ENCODE assay signal across 9 cellular contexts in genomic region chr1:234926252-234926573, GRCh38.
DNase-seq lines count a peak whose midpoint lies in the region; ATAC-seq and TF ChIP-seq lines count a peak whose summit lies in the region.
"Had no signal": no experiment of that assay in that cellular context is flagged by ENCODE, and none has a peak within 500 bp of the region (broad histone marks: within the 10 kb centered on the region; RNA-seq: fewer than 3 reads in every experiment).

No MANE protein-coding gene starts in this region.

- TF ChIP-seq RAD21 in IMR-90 (IDR thresholded peaks at IDR 0.05; ENCODE audit: low read length), result no peak

- CTCF ChIA-PET in IMR-90 (lab: Yijun Ruan, JAX), result interaction anchor here (0.6 to 0.7 kb wide), 2 partner anchors 150 to 393 kb away, joined by 3 to 4 read pairs; no protein-coding TSS in a partner anchor
- CTCF ChIA-PET in MCF 10A (lab: Yijun Ruan, JAX), result interaction anchor here (0.6 to 1.5 kb wide), 12 partner anchors 13 to 427 kb away, joined by 3 to 6 read pairs (median 4); no protein-coding TSS in a partner anchor

- H3K27me3 Mint-ChIP-seq in MCF 10A (ENCODE audit: insufficient read depth, unreplicated experiment), result no peaks in the 10 kb centered on the region
- no peaks in the 10 kb centered on the region for H3K27me3 Mint-ChIP-seq in natural killer cell treated with Interleukin-12 subunit alpha and Interleukin-12 subunit beta and Interleukin-15 and Interleukin-18, amount 100 ng/mL, for 72 hours

- H4K5ac ChIP-seq in IMR-90 (ENCODE audit: low read depth, low read length), result peak overlapping the region; percentile 34; the same call in 1 of the 2 replicates

- no peak overlapping the region for H2AFZ ChIP-seq in IMR-90 (replicated peaks; ENCODE audit: low read length, poor library complexity)
- H2AFZ ChIP-seq: parathyroid adenoma had no signal

- peak overlapping the region; percentile 26 for H3K4me3 Mint-ChIP-seq in MCF 10A (ENCODE audit: unreplicated experiment)
- peak overlapping the region; percentile 87 for H3K4me3 Mint-ChIP-seq in natural killer cell treated with Interleukin-12 subunit alpha and Interleukin-12 subunit beta and Interleukin-15 and Interleukin-18, amount 100 ng/mL, for 72 hours

- peak overlapping the region; percentile 57 for H3K14ac ChIP-seq in IMR-90 (replicated peaks; ENCODE audit: low read depth, low read length)

- TF ChIP-seq POLR2A in IMR-90 (IDR thresholded peaks at IDR 0.05; ENCODE audit: low read depth, low read length), result no peak

- H3K27ac Mint-ChIP-seq in MCF 10A (ENCODE audit: low read depth, unreplicated experiment), result peak overlapping the region; percentile 83
- H3K27ac Mint-ChIP-seq in natural killer cell treated with Interleukin-12 subunit alpha and Interleukin-12 subunit beta and Interleukin-15 and Interleukin-18, amount 100 ng/mL, for 72 hours, result peak overlapping the region; percentile 98 to 99

- H3K23ac ChIP-seq in IMR-90 (ENCODE audit: low read depth, low read length), result 0 out of 2 replicates have a peak overlapping the region, but pooled peaks have one; percentile 21

- H3K36me3 Mint-ChIP-seq in MCF 10A (ENCODE audit: insufficient read depth, unreplicated experiment), result no peaks in the 10 kb centered on the region
- H3K36me3 Mint-ChIP-seq in natural killer cell treated with Interleukin-12 subunit alpha and Interleukin-12 subunit beta and Interleukin-15 and Interleukin-18, amount 100 ng/mL, for 72 hours, result no peaks in the 10 kb centered on the region

- intact Hi-C loops in IMR-90 (cut with micrococcal nuclease), result loop anchor here (1.0 to 5.0 kb wide), 2 partner anchors 36 to 314 kb away; partner anchors contain the start of gene IRF2BP2
- intact Hi-C loops in MCF 10A (cut with micrococcal nuclease), result loop anchor here (1.0 to 5.0 kb wide), 4 partner anchors 37 to 427 kb away; no protein-coding TSS in a partner anchor

- WGBS in IMR-90 (ENCODE audit: extremely low coverage in 2 of 2, insufficient read length in 1 of 2), 2 experiments, result 40% methylated on average over 3 of the region's 4 CpGs; no CpG with 5 or more reads in 1 of the 2 experiments

- H3K9me3 Mint-ChIP-seq in MCF 10A (ENCODE audit: unreplicated experiment), result no peaks in the 10 kb centered on the region
- peaks cover 7% of the 10 kb centered on the region for H3K9me3 Mint-ChIP-seq in natural killer cell treated with Interleukin-12 subunit alpha and Interleukin-12 subunit beta and Interleukin-15 and Interleukin-18, amount 100 ng/mL, for 72 hours

- H3K79me1 ChIP-seq in IMR-90 (ENCODE audit: low read depth in 1 of 2, low read length in 2 of 2), result no peaks in the 10 kb centered on the region

- peak overlapping the region; percentile 57 for H4K91ac ChIP-seq in IMR-90 (ENCODE audit: insufficient read depth, low read depth, low read length)

- H2BK20ac ChIP-seq in IMR-90 (ENCODE audit: low read depth, low read length), result peak overlapping the region; percentile 65

- peak overlapping the region; percentile 74 for H3K4ac ChIP-seq in IMR-90 (ENCODE audit: low read depth, low read length)

- no peak for TF ChIP-seq CTCF in IMR-90 (conservative IDR thresholded peaks at IDR 0.05; ENCODE audit: low read depth, low read length)
- TF ChIP-seq CTCF in MCF 10A (IDR thresholded peaks at IDR 0.05; ENCODE audit: unreplicated experiment), result no peak

- DNase-seq in IMR-90, result no peak
- no peak for DNase-seq in MCF 10A (ENCODE audit: unreplicated experiment)
- no peak for DNase-seq in natural killer cell treated with Interleukin-12 subunit alpha and Interleukin-12 subunit beta and Interleukin-15 and Interleukin-18, amount 100 ng/mL, for 72 hours (ENCODE audit: low spot score)
- no peak for DNase-seq in NOMO-1 (lab: John Stamatoyannopoulos, UW; ENCODE audit: unreplicated experiment in 2 of 2)
- DNase-seq in stimulated activated CD4-positive, alpha-beta T cell treated with anti-CD3 and anti-CD28 coated beads, Interleukin-2, amount 100 ng/mL, for 24 hours, result no peak

- peak overlapping the region in 2 of 10 experiments; percentile 4 to 6; a peak in 1 of 20 replicates for H3K4me3 ChIP-seq in BLaER1 treated with 17β-estradiol and CSF1 and Interleukin-3, amounts not matched to agents 10 nM and 100 nM
- no peak overlapping the region for H3K4me3 ChIP-seq in IMR-90 (ENCODE audit: insufficient read depth, low read depth, low read length)

- no peak overlapping the region for H2AK9ac ChIP-seq in IMR-90 (replicated peaks; ENCODE audit: low read depth, low read length, poor library complexity)

- H3K9me3 ChIP-seq in BLaER1 treated with 17β-estradiol and CSF1 and Interleukin-3, amounts not matched to agents 10 nM and 100 nM (replicated peaks in 1 of 11), result peaks cover 0 to 16% (median 4%) of the 10 kb centered on the region in 11 experiments; a peak in 6 of 22 replicates
- no peaks in the 10 kb centered on the region for H3K9me3 ChIP-seq in IMR-90 (ENCODE audit: control insufficient read depth, insufficient read depth, low read length)

- in situ Hi-C loops in IMR-90 (cut with MboI; ENCODE audit: low sequenced_read_pairs), result no loop called here

- BruUV-seq in IMR-90 (replicated peaks; lab: Mats Ljungman, UMichigan) (no TSS peak), MCF 10A (replicated peaks; lab: Mats Ljungman, UMichigan) (no TSS peak)

- peak overlapping the region; percentile 12; the same call in 1 of the 3 replicates for H2BK15ac ChIP-seq in IMR-90 (ENCODE audit: low read depth, low read length)

- peak overlapping the region in 10 of 11 experiments; percentile 24 to 70 (median 58); a peak in 14 of 22 replicates for H3K9ac ChIP-seq in BLaER1 treated with 17β-estradiol and CSF1 and Interleukin-3, amounts not matched to agents 10 nM and 100 nM
- H3K9ac ChIP-seq in IMR-90 (ENCODE audit: low read depth, low read length), result peak overlapping the region; percentile 26
- H3K9ac ChIP-seq: parathyroid adenoma had no signal

- no peaks in the 10 kb centered on the region for H4K20me1 ChIP-seq in BLaER1 treated with 17β-estradiol and CSF1 and Interleukin-3, amounts not matched to agents 10 nM and 100 nM
- no peaks in the 10 kb centered on the region for H4K20me1 ChIP-seq in IMR-90 (ENCODE audit: insufficient read depth, low read length)

- peak overlapping the region; percentile 27 for H3K18ac ChIP-seq in IMR-90 (ENCODE audit: low read depth, low read length)

- H3K36me3 ChIP-seq in BLaER1 treated with 17β-estradiol and CSF1 and Interleukin-3, amounts not matched to agents 10 nM and 100 nM, result no peaks in the 10 kb centered on the region
- no peaks in the 10 kb centered on the region for H3K36me3 ChIP-seq in IMR-90 (ENCODE audit: control insufficient read depth, insufficient read depth, low read length)

- peaks cover 15% of the 10 kb centered on the region for H3K9me1 ChIP-seq in IMR-90 (ENCODE audit: insufficient read depth, low read length)

- peak overlapping the region; percentile 47 to 75 (median 67); a peak in 20 of 22 replicates for H3K27ac ChIP-seq in BLaER1 treated with 17β-estradiol and CSF1 and Interleukin-3, amounts not matched to agents 10 nM and 100 nM
- peak overlapping the region; percentile 56 for H3K27ac ChIP-seq in IMR-90 (ENCODE audit: insufficient read depth, low read length)
- H3K27ac ChIP-seq: parathyroid adenoma had no signal

- peaks cover 52 to 77% (median 61%) of the 10 kb centered on the region in 10 experiments for H3K4me1 ChIP-seq in BLaER1 treated with 17β-estradiol and CSF1 and Interleukin-3, amounts not matched to agents 10 nM and 100 nM
- H3K4me1 ChIP-seq in IMR-90 (ENCODE audit: control insufficient read depth, insufficient read depth, low read length), result peaks cover 13% of the 10 kb centered on the region
- H3K4me1 ChIP-seq: parathyroid adenoma had no signal

- peaks cover 20% of the 10 kb centered on the region for H3K4me1 Mint-ChIP-seq in MCF 10A (ENCODE audit: insufficient read depth, unreplicated experiment)
- peaks cover 54 to 55% of the 10 kb centered on the region in 2 donors for H3K4me1 Mint-ChIP-seq in natural killer cell treated with Interleukin-12 subunit alpha and Interleukin-12 subunit beta and Interleukin-15 and Interleukin-18, amount 100 ng/mL, for 72 hours (ENCODE audit: low read depth in 2 of 2)

- H4K8ac ChIP-seq in IMR-90 (ENCODE audit: low read depth in 2 of 2, low read length in 2 of 2), result peak overlapping the region; percentile 2 to 52; a peak in 2 of 4 replicates

- POLR2A ChIA-PET in IMR-90 (lab: Charles Lee; ENCODE audit: unreplicated experiment), result interaction anchor here (0.7 to 1.6 kb wide), 2 partner anchors 202 to 208 kb away, joined by 5 to 6 read pairs; no protein-coding TSS in a partner anchor
- POLR2A ChIA-PET in MCF 10A (lab: Yijun Ruan, JAX), result interaction anchor here (0.7 to 2.7 kb wide), 22 partner anchors 8 to 427 kb away, joined by 3 to 23 read pairs (median 6); partner anchors contain the start of gene IRF2BP2

- H2BK120ac ChIP-seq in IMR-90 (ENCODE audit: low read depth, low read length), result peak overlapping the region; percentile 77

- H2BK5ac ChIP-seq in IMR-90 (ENCODE audit: low read depth, low read length, poor library complexity, severe bottlenecking), result peak overlapping the region; percentile 71

- H3K56ac ChIP-seq in IMR-90 (ENCODE audit: extremely low read depth, insufficient read depth, low read length), result peak overlapping the region; percentile 46; the same call in 1 of the 2 replicates

- no peaks in the 10 kb centered on the region for H3K27me3 ChIP-seq in BLaER1 treated with 17β-estradiol and CSF1 and Interleukin-3, amounts not matched to agents 10 nM and 100 nM
- no peaks in the 10 kb centered on the region for H3K27me3 ChIP-seq in IMR-90 (ENCODE audit: control insufficient read depth, insufficient read depth, low read length)

- peak overlapping the region; percentile 33 for H2AK5ac ChIP-seq in IMR-90 (ENCODE audit: low read depth, low read length)

- no peak; the same call in 1 of the 2 replicates for ATAC-seq in IMR-90 (ENCODE audit: low read depth)
- ATAC-seq in natural killer cell treated with Interleukin-12 subunit alpha and Interleukin-12 subunit beta and Interleukin-15 and Interleukin-18, amount 100 ng/mL, for 72 hours, result no peak
- no peak for ATAC-seq in GM18498 (IDR thresholded peaks at IDR 0.05; ENCODE audit: unreplicated experiment)
- ATAC-seq in GM21619 (IDR thresholded peaks at IDR 0.05; ENCODE audit: unreplicated experiment), result no peak

- peak overlapping the region; percentile 80 to 95 (median 85) for H3K4me2 ChIP-seq in BLaER1 treated with 17β-estradiol and CSF1 and Interleukin-3, amounts not matched to agents 10 nM and 100 nM
- peak overlapping the region; percentile 36 for H3K4me2 ChIP-seq in IMR-90 (ENCODE audit: low read depth, low read length)

- dilution Hi-C loops in IMR-90 (cut with HindIII; ENCODE audit: low sequenced_read_pairs, unreplicated experiment), result no loop called here

TF ChIP-seq in IMR-90, 13 proteins besides CTCF, POLR2A, EP300 and RAD21 (continues in another document):
- TF ChIP-seq MAFK (IDR thresholded peaks at IDR 0.05; ENCODE audit: low read depth, low read length) (no peak), RFX5 (IDR thresholded peaks at IDR 0.05; ENCODE audit: low read depth, low read length) (no peak), SMC3 (IDR thresholded peaks at IDR 0.05; ENCODE audit: low read depth, low read length) (no peak), CEBPB (IDR thresholded peaks at IDR 0.05; ENCODE audit: low read depth, low read length) (no peak), FOS (IDR thresholded peaks at IDR 0.05; ENCODE audit: low read depth, low read length) (no peak), MXI1 (IDR thresholded peaks at IDR 0.05; ENCODE audit: borderline replicate concordance, low read depth, low read length) (no peak)
